In genomic region chr9:84669008-84669292, GRCh38 we compare ENCODE assay signal across 8 cellular contexts. TPM values are rescaled to one million over a fixed set of nuclear protein-coding genes. Genes with fewer than 3 reads are reported as not detected.
DNase-seq lines count a peak whose midpoint lies in the region; ATAC-seq, FAIRE-seq and TF ChIP-seq lines count a peak whose summit lies in the region.

No MANE protein-coding gene starts in this region.

- H3K9ac ChIP-seq in adipocyte (ENCODE audit: low read length) (peak overlapping the region; percentile 46), iPS-20b (ENCODE audit: low read depth, low read length) (no peak overlapping the region; the same call in 1 of the 2 replicates), subcutaneous abdominal adipose tissue (ENCODE audit: low read length in 5 of 5) (peak overlapping the region in 3 of 5 donors; percentile 21 to 74 (median 41))

- peaks cover 64% of the 10 kb centered on the region for H3K27me3 Mint-ChIP-seq in T-helper 2 cell treated with Interferon-gamma antibody and Interleukin-4, amounts not matched to agents 5 μg/mL and 100 μg/mL, for 36 hours (ENCODE audit: low read depth)
- H3K27me3 Mint-ChIP-seq in effector memory CD8-positive, alpha-beta T cell, result peaks cover 58 to 70% of the 10 kb centered on the region in 2 donors

- FAIRE-seq in GM12891 (lab: Jason Lieb, UNC), result no peak

- DNase-seq in T-helper 2 cell treated with Interferon-gamma antibody and Interleukin-4, amounts not matched to agents 5 μg/mL and 100 μg/mL, for 36 hours (ENCODE audit: low spot score), result no peak
- no peak for DNase-seq in T-helper 2 cell
- no peak for DNase-seq in adipocyte (ENCODE audit: low read depth)
- DNase-seq in effector memory CD8-positive, alpha-beta T cell, result no peak
- DNase-seq in GM12891 (ENCODE audit: insufficient read length, low spot score), result no peak

- no peak overlapping the region for H3K27ac Mint-ChIP-seq in T-helper 2 cell treated with Interferon-gamma antibody and Interleukin-4, amounts not matched to agents 5 μg/mL and 100 μg/mL, for 36 hours
- H3K27ac Mint-ChIP-seq in effector memory CD8-positive, alpha-beta T cell, result no peak overlapping the region

- H3K4me3 Mint-ChIP-seq in T-helper 2 cell treated with Interferon-gamma antibody and Interleukin-4, amounts not matched to agents 5 μg/mL and 100 μg/mL, for 36 hours, result peak overlapping the region; percentile 35
- H3K4me3 Mint-ChIP-seq in effector memory CD8-positive, alpha-beta T cell, result peak overlapping the region in 1 of 2 donors; percentile 70

- no peak for ATAC-seq in GM21526 (IDR thresholded peaks at IDR 0.05; ENCODE audit: low FRiP score, unreplicated experiment)
- no peak for ATAC-seq in effector memory CD8-positive, alpha-beta T cell (replicated peaks)

- H3K27me3 ChIP-seq in adipocyte (replicated peaks; ENCODE audit: control insufficient read depth, insufficient read depth, low read length), result peaks cover 29% of the 10 kb centered on the region
- H3K27me3 ChIP-seq in iPS-20b (ENCODE audit: insufficient read depth, low read length), result peaks cover 80% of the 10 kb centered on the region
- peaks cover 0 to 10% (median 3%) of the 10 kb centered on the region in 5 donors for H3K27me3 ChIP-seq in subcutaneous abdominal adipose tissue (ENCODE audit: control insufficient read depth in 5 of 5, insufficient read depth in 4 of 5, low read length in 5 of 5)

- no peaks in the 10 kb centered on the region for H3K36me3 Mint-ChIP-seq in T-helper 2 cell treated with Interferon-gamma antibody and Interleukin-4, amounts not matched to agents 5 μg/mL and 100 μg/mL, for 36 hours (ENCODE audit: low read depth)
- H3K36me3 Mint-ChIP-seq in effector memory CD8-positive, alpha-beta T cell (ENCODE audit: insufficient read depth), result no peaks in the 10 kb centered on the region

- H3K27ac ChIP-seq in iPS-20b (ENCODE audit: low read length) (no peak overlapping the region), subcutaneous abdominal adipose tissue (ENCODE audit: low read depth, low read length) (peak overlapping the region; percentile 86)

- H3K4me1 ChIP-seq in adipocyte (ENCODE audit: control insufficient read depth, insufficient read depth, low read length), result peaks cover 12% of the 10 kb centered on the region
- H3K4me1 ChIP-seq in iPS-20b (ENCODE audit: insufficient read depth, low read length), result no peaks in the 10 kb centered on the region; the same call in 1 of the 2 replicates
- peaks cover 2 to 60% (median 49%) of the 10 kb centered on the region in 5 donors for H3K4me1 ChIP-seq in subcutaneous abdominal adipose tissue (ENCODE audit: control insufficient read depth in 5 of 5, insufficient read depth in 5 of 5, low read length in 5 of 5)

- H3K4me1 Mint-ChIP-seq in T-helper 2 cell treated with Interferon-gamma antibody and Interleukin-4, amounts not matched to agents 5 μg/mL and 100 μg/mL, for 36 hours (ENCODE audit: low read depth), result no peaks in the 10 kb centered on the region
- H3K4me1 Mint-ChIP-seq in effector memory CD8-positive, alpha-beta T cell (ENCODE audit: low read depth in 2 of 2), result peaks cover 0 to 14% of the 10 kb centered on the region in 2 donors

- H3K4me3 ChIP-seq in adipocyte (ENCODE audit: low read length) (peak overlapping the region; percentile 81), iPS-20b (ENCODE audit: low read length) (peak overlapping the region; percentile 75), subcutaneous abdominal adipose tissue (ENCODE audit: low read depth in 1 of 5, low read length in 5 of 5) (peak overlapping the region; percentile 77 to 93 (median 87))

- no peak for TF ChIP-seq POLR2A in GM12891 (IDR thresholded peaks at IDR 0.05; ENCODE audit: low read depth, low read length)

- peaks cover 1% of the 10 kb centered on the region for H3K9me3 ChIP-seq in adipocyte (ENCODE audit: control insufficient read depth, low read length)
- peaks cover 1% of the 10 kb centered on the region; the same call in 1 of the 2 replicates for H3K9me3 ChIP-seq in iPS-20b (ENCODE audit: insufficient read depth, low read depth, low read length)
- peaks cover 0 to 2% (median 0%) of the 10 kb centered on the region in 5 donors for H3K9me3 ChIP-seq in subcutaneous abdominal adipose tissue (ENCODE audit: control insufficient read depth in 5 of 5, low read length in 5 of 5)

- no peaks in the 10 kb centered on the region for H3K9me3 Mint-ChIP-seq in T-helper 2 cell treated with Interferon-gamma antibody and Interleukin-4, amounts not matched to agents 5 μg/mL and 100 μg/mL, for 36 hours
- H3K9me3 Mint-ChIP-seq in effector memory CD8-positive, alpha-beta T cell, result no peaks in the 10 kb centered on the region

- no peaks in the 10 kb centered on the region for H3K36me3 ChIP-seq in adipocyte (ENCODE audit: control insufficient read depth, insufficient read depth, low read length, severe bottlenecking)
- no peaks in the 10 kb centered on the region for H3K36me3 ChIP-seq in iPS-20b (ENCODE audit: insufficient read depth, low read depth, low read length)
- H3K36me3 ChIP-seq in subcutaneous abdominal adipose tissue (ENCODE audit: control insufficient read depth in 5 of 5, insufficient read depth in 5 of 5, low read length in 5 of 5), result no peaks in the 10 kb centered on the region

TF ChIP-seq in GM12891, 5 proteins besides CTCF, POLR2A, EP300 and RAD21:
- no peak for TF ChIP-seq SPI1 (IDR thresholded peaks at IDR 0.05; ENCODE audit: low read depth, low read length)
- TF ChIP-seq TAF1 (IDR thresholded peaks at IDR 0.05; ENCODE audit: low read depth, low read length), result no peak
- TF ChIP-seq POLR2AphosphoS5 (IDR thresholded peaks at IDR 0.05; ENCODE audit: low read depth, low read length), result no peak
- TF ChIP-seq PAX5 (IDR thresholded peaks at IDR 0.05; ENCODE audit: insufficient read depth, low read length, severe bottlenecking), result no peak
- no peak for TF ChIP-seq POU2F2 (IDR thresholded peaks at IDR 0.05; ENCODE audit: low read depth, low read length)

RNA-seq across cellular contexts. Expression of gene NTRK2, which starts 0.6 kb away (rescaled TPM):
- polyA plus RNA-seq in GM12891 (2012; ENCODE audit: low read depth, missing spikeins), result 0.67 TPM
